Comparison of ENCODE assay signal across 18 cellular contexts in genomic region chr14:73958591-73958990, GRCh38. TPM values are rescaled to one million over a fixed set of nuclear protein-coding genes. Genes with fewer than 3 reads are reported as not detected.
A peak's percentile ranks its signal among the peaks of the same experiment; 100 is the strongest.
DNase-seq lines count a peak whose midpoint lies in the region; ATAC-seq and TF ChIP-seq lines count a peak whose summit lies in the region.
"Had no signal": no experiment of that assay in that cellular context is flagged by ENCODE, and none has a peak within 500 bp of the region (broad histone marks: within the 10 kb centered on the region; RNA-seq: fewer than 3 reads in every experiment).

No MANE protein-coding gene starts in this region.

- H3K4me1 ChIP-seq in SJCRH30 (peaks cover 18% of the 10 kb centered on the region), endodermal cell (ENCODE audit: control insufficient read depth, insufficient read depth, low read length) (no peaks in the 10 kb centered on the region), psoas muscle (peaks cover 22% of the 10 kb centered on the region)
- H3K4me1 ChIP-seq: Peyer's patch had no signal

- no peak overlapping the region for H3K9ac ChIP-seq in endodermal cell (ENCODE audit: extremely low read depth, low read length, poor library complexity, severe bottlenecking)

- H3K36me3 ChIP-seq in SJCRH30 (peaks cover 29% of the 10 kb centered on the region), endodermal cell (ENCODE audit: control insufficient read depth, insufficient read depth, low read length) (peaks cover 65% of the 10 kb centered on the region), psoas muscle (ENCODE audit: insufficient read depth in 1 of 2, low read depth in 1 of 2) (peaks cover 18 to 99% of the 10 kb centered on the region in 2 donors)

- peak; percentile 20 for DNase-seq in DMS 273 (lab: John Stamatoyannopoulos, UW; ENCODE audit: unreplicated experiment)
- DNase-seq in DMS 273 treated with DMSO at 0.1 percent for 48 hours (lab: John Stamatoyannopoulos, UW) = no peak
- peak; percentile 70 to 83 for DNase-seq in SJCRH30
- no peak for DNase-seq in endodermal cell
- DNase-seq in psoas muscle = no peak
- no peak for DNase-seq in kidney glomerular epithelial cell (lab: John Stamatoyannopoulos, UW)
- no peak for DNase-seq in stimulated activated CD4-positive, alpha-beta T cell treated with anti-CD3 and anti-CD28 coated beads, Interleukin-2, amount 100 ng/mL, for 24 hours
- no peak for DNase-seq in nucleus accumbens (lab: John Stamatoyannopoulos, UW)
- DNase-seq: H7, IMR-90, MV-4-11, NCI-H1417 treated with DMSO at 0.1 percent for 48 hours, NCI-H2029, NCI-H2171 treated with DMSO at 0.1 percent for 48 hours, NCI-H774, Peyer's patch had no signal

- H3K4me3 ChIP-seq in SJCRH30 (no peak overlapping the region), endodermal cell (ENCODE audit: low read length) (no peak overlapping the region), psoas muscle (no peak overlapping the region)
- H3K4me3 ChIP-seq: BLaER1 treated with 17β-estradiol and CSF1 and Interleukin-3, amounts not matched to agents 10 nM and 100 nM; Peyer's patch had no signal

- H3K9me3 Mint-ChIP-seq in endodermal cell = no peaks in the 10 kb centered on the region

- peak; percentile 70 to 84 (median 80) for ATAC-seq in psoas muscle

- intact Hi-C loops in psoas muscle (cut with DNase I) = no loop called here

- H3K4me3 Mint-ChIP-seq in endodermal cell = no peak overlapping the region

- H3K4me1 Mint-ChIP-seq in endodermal cell = no peaks in the 10 kb centered on the region

- H3K36me3 Mint-ChIP-seq in endodermal cell (ENCODE audit: low read depth) = peaks cover 64% of the 10 kb centered on the region

- H3K27ac ChIP-seq in SJCRH30 (0 out of 2 replicates have a peak overlapping the region, but pooled peaks have one; percentile 26), endodermal cell (ENCODE audit: low read depth, low read length) (no peak overlapping the region), psoas muscle (peak overlapping the region; percentile 65)
- H3K27ac ChIP-seq: 22Rv1; BLaER1 treated with 17β-estradiol and CSF1 and Interleukin-3, amounts not matched to agents 10 nM and 100 nM; Peyer's patch had no signal

- no peaks in the 10 kb centered on the region for H3K27me3 ChIP-seq in SJCRH30
- H3K27me3 ChIP-seq in endodermal cell (ENCODE audit: control insufficient read depth, insufficient read depth, low read length, poor library complexity, severe bottlenecking) = no peaks in the 10 kb centered on the region
- no peaks in the 10 kb centered on the region for H3K27me3 ChIP-seq in psoas muscle (ENCODE audit: insufficient read depth in 3 of 3, low read length in 2 of 3)
- H3K27me3 ChIP-seq: BLaER1 treated with 17β-estradiol and CSF1 and Interleukin-3, amounts not matched to agents 10 nM and 100 nM; Peyer's patch had no signal

- H3K27me3 Mint-ChIP-seq in endodermal cell (ENCODE audit: insufficient read depth) = no peaks in the 10 kb centered on the region

- H3K27ac Mint-ChIP-seq in endodermal cell = no peak overlapping the region

- H3K9me3 ChIP-seq in SJCRH30 (replicated peaks) (no peaks in the 10 kb centered on the region), endodermal cell (ENCODE audit: control insufficient read depth, low read length) (no peaks in the 10 kb centered on the region), psoas muscle (no peaks in the 10 kb centered on the region)
- H3K9me3 ChIP-seq: BLaER1 treated with 17β-estradiol and CSF1 and Interleukin-3, amounts not matched to agents 10 nM and 100 nM; Peyer's patch had no signal

- TF ChIP-seq CTCF in endodermal cell (conservative IDR thresholded peaks at IDR 0.05) = peak; percentile 34
- no peak for TF ChIP-seq CTCF in psoas muscle (IDR thresholded peaks at IDR 0.05)

RNA-seq across cellular contexts. Expression of gene COQ6, which starts 8.5 kb away (rescaled TPM):
- 11.9 and 14.0 TPM in 2 replicates for total RNA-seq in SJCRH30 (2014; rRNA removed; shearing (Covaris generic))
- total RNA-seq in endodermal cell = 10 to 100 TPM; 18.0 to 18.1 TPM
- polyA plus RNA-seq in endodermal cell (2013, experiment 1 of 2) = 18.3 TPM
- 14.0 TPM for polyA plus RNA-seq in endodermal cell (2013, experiment 2 of 2)
- total RNA-seq in psoas muscle = 10 to 100 TPM; 25.7 to 40.3 (median 31.3) TPM
- polyA plus RNA-seq in psoas muscle = 10 to 100 TPM; 32.6 to 44.9 (median 40.9) TPM

RNA-seq across cellular contexts. Expression of gene FAM161B, which starts 8.7 kb away (rescaled TPM):
- total RNA-seq in SJCRH30 (2014; rRNA removed; shearing (Covaris generic)) = 0.94 and 1.1 TPM in 2 replicates
- 1 to 10 TPM in 1 of 2 donors, under 1 TPM in 1; 0.97 to 1.3 TPM for total RNA-seq in endodermal cell
- polyA plus RNA-seq in endodermal cell (2013, experiment 1 of 2) = 3.7 TPM
- polyA plus RNA-seq in endodermal cell (2013, experiment 2 of 2) = 2.6 TPM
- total RNA-seq in psoas muscle = 1 to 10 TPM; 5.0 to 6.4 (median 5.4) TPM
- polyA plus RNA-seq in psoas muscle = 1 to 10 TPM; 6.1 to 7.3 (median 7.1) TPM

Comparison
In these comparisons a context has a peak if more than half of its experiments do, and no peak if none do; other contexts are left out.
1. DNase-seq: peak in DMS 273 (single experiment) and SJCRH30 (2 of 2); none in DMS 273 treated with DMSO at 0.1 percent for 48 hours (single experiment), endodermal cell (single experiment), psoas muscle (0 of 2), kidney glomerular epithelial cell (single experiment), stimulated activated CD4-positive, alpha-beta T cell treated with anti-CD3 and anti-CD28 coated beads, Interleukin-2, amount 100 ng/mL, for 24 hours (0 of 2) and nucleus accumbens (0 of 56).